Comparison of ENCODE assay signal across 1 cellular context in the genomic region with DNA sequence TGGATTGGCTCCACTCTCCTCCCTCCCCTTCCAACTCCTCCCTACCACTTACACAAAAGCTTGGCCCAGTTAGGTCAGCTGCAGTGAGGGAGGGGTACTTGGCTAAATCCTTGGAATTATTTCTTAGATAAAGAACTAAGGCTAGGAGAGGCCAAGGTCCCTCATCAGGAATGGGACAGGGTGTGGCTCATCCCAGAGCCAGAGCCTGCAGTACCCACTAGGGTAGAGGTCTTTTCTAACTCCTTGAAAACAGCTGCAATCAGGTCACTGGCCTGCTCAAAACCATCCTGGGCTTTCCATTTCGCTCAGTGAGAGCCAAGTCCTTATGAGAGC.
A peak's percentile ranks its signal among the peaks of the same experiment; 100 is the strongest.
TF ChIP-seq lines count a peak whose summit lies in the region.

No MANE protein-coding gene starts in this region.

TF ChIP-seq in H1, 55 proteins besides CTCF, POLR2A, EP300 and RAD21:
- TF ChIP-seq BCL11A (IDR thresholded peaks at IDR 0.05; ENCODE audit: low read depth in 2 of 2, low read length in 2 of 2) (no peak), SIN3A (conservative IDR thresholded peaks at IDR 0.05 in 1 of 2, IDR thresholded peaks at IDR 0.05 in 1 of 2; ENCODE audit: low read depth in 1 of 2, low read length in 2 of 2) (0 out of 4 replicates have a peak, but pooled peaks of 1 of the 2 experiments have one; percentile 3), SIRT6 (IDR thresholded peaks at IDR 0.05; ENCODE audit: low read length) (no peak), RBBP5 (IDR thresholded peaks at IDR 0.05; ENCODE audit: borderline replicate concordance, low read depth, low read length) (0 out of 2 replicates have a peak, but pooled peaks have one; percentile 35)
TF ChIP-seq in H1: peak in this region for 2.
